Comparison of ENCODE assay signal across 36 cellular contexts in genomic region chr10:46042527-46042926, GRCh38. TPM values are rescaled to one million over a fixed set of nuclear protein-coding genes. Genes with fewer than 3 reads are reported as not detected.
"Had no signal": no experiment of that assay in that cellular context is flagged by ENCODE, and none has a peak within 500 bp of the region (broad histone marks: within the 10 kb centered on the region; RNA-seq: fewer than 3 reads in every experiment).

No MANE protein-coding gene starts in this region.

- H3K4me3 Mint-ChIP-seq: activated CD4-positive, alpha-beta memory T cell treated with anti-CD3 and anti-CD28 coated beads for 36 hours; activated CD4-positive, alpha-beta T cell treated with anti-CD3 and anti-CD28 coated beads, Interleukin-2, amount 10 ng/mL, durations not matched to agents 24 days and 14 days; activated naive CD4-positive, alpha-beta T cell treated with anti-CD3 and anti-CD28 coated beads for 36 hours; activated naive CD8-positive, alpha-beta T cell treated with anti-CD3 and anti-CD28 coated beads, Interleukin-2, amount 10 ng/mL, durations not matched to agents 7 days and 5 days; activated T-helper 1 cell treated with anti-CD3 and anti-CD28 coated beads, Interleukin-12 subunit alpha, Interleukin-12 subunit beta, Interleukin-2, Interleukin-4 antibody, amounts not matched to agents 30 ng/mL and 10 ng/mL and 1 ng/mL, durations not matched to agents 14 hours and 24 hours and 36 hours; brain; effector memory CD8-positive, alpha-beta T cell; T-helper 1 cell treated with Interleukin-12 subunit alpha and Interleukin-12 subunit beta and Interleukin-4 antibody, amounts not matched to agents 30 μg/mL and 1 μg/mL, for 36 hours had no signal

- H3K4me3 ChIP-seq: ascending aorta, esophagus muscularis mucosa, heart right ventricle, left ventricle myocardium inferior, lung, ovary, skin epidermis, testis, transverse colon had no signal

- H3K27ac ChIP-seq: ascending aorta, esophagus muscularis mucosa, heart right ventricle, left ventricle myocardium inferior, ovary, skin epidermis, testis, transverse colon, WERI-Rb-1 had no signal

- DNase-seq: activated CD4-positive, alpha-beta memory T cell treated with anti-CD3 and anti-CD28 coated beads for 36 hours; activated CD4-positive, alpha-beta T cell treated with anti-CD3 and anti-CD28 coated beads, Interleukin-2, amount 10 ng/mL, durations not matched to agents 24 days and 14 days; activated CD4-positive, CD25-positive, alpha-beta regulatory T cell treated with anti-CD3 and anti-CD28 coated beads, Interleukin-2, amount 50 U/mL, for 72 hours; activated CD8-positive, alpha-beta memory T cell treated with anti-CD3 and anti-CD28 coated beads, Interleukin-2, amount 50 U/mL, for 4 hours; activated effector memory CD4-positive, alpha-beta T cell treated with anti-CD3 and anti-CD28 coated beads, Interleukin-2, amount 50 U/mL, for 16 hours; activated naive CD4-positive, alpha-beta T cell treated with anti-CD3 and anti-CD28 coated beads for 36 hours; activated naive CD8-positive, alpha-beta T cell treated with anti-CD3 and anti-CD28 coated beads, Interleukin-2, amount 10 ng/mL, durations not matched to agents 7 days and 5 days; activated T-cell treated with anti-CD3 and anti-CD28 coated beads, Interleukin-2, amount 50 U/mL, for 1 hour; caudate nucleus; cortex of kidney; effector memory CD8-positive, alpha-beta T cell; foreskin melanocyte; heart right ventricle; left ventricle myocardium inferior; ovary; retina; stimulated activated CD4-positive, alpha-beta T cell treated with anti-CD3 and anti-CD28 coated beads, Interleukin-12 subunit alpha, Interleukin-12 subunit beta, amount 100 ng/mL, for 4 hours; stimulated activated CD4-positive, alpha-beta T cell treated with anti-CD3 and anti-CD28 coated beads, Interleukin-4, amount 100 ng/mL, for 1 hour; stimulated activated naive CD8-positive, alpha-beta T cell treated with anti-CD3 and anti-CD28 coated beads, Interleukin-15, Interleukin-2, amounts not matched to agents 100 U/mL and 50 U/mL, for 24 hours; T1000; testis; transverse colon; WERI-Rb-1 had no signal

- H3K9me3 ChIP-seq: ascending aorta, esophagus muscularis mucosa, heart right ventricle, left ventricle myocardium inferior, ovary, testis, transverse colon had no signal

- H3K4me1 Mint-ChIP-seq: activated CD4-positive, alpha-beta T cell treated with anti-CD3 and anti-CD28 coated beads, Interleukin-2, amount 10 ng/mL, durations not matched to agents 24 days and 14 days; activated naive CD8-positive, alpha-beta T cell treated with anti-CD3 and anti-CD28 coated beads, Interleukin-2, amount 10 ng/mL, durations not matched to agents 7 days and 5 days; brain had no signal

- H3K27me3 Mint-ChIP-seq: activated CD4-positive, alpha-beta memory T cell treated with anti-CD3 and anti-CD28 coated beads for 36 hours had no signal

- ATAC-seq: effector memory CD8-positive, alpha-beta T cell; heart right ventricle; sciatic nerve; stimulated activated naive CD8-positive, alpha-beta T cell treated with anti-CD3 and anti-CD28 coated beads, Interleukin-15, Interleukin-2, amounts not matched to agents 100 U/mL and 50 U/mL, for 24 hours had no signal

- H3K27me3 ChIP-seq: ascending aorta, ovary, testis, transverse colon had no signal

- H3K9me3 Mint-ChIP-seq: activated CD4-positive, alpha-beta memory T cell treated with anti-CD3 and anti-CD28 coated beads for 36 hours; activated CD4-positive, alpha-beta T cell treated with anti-CD3 and anti-CD28 coated beads, Interleukin-2, amount 10 ng/mL, durations not matched to agents 24 days and 14 days; activated naive CD4-positive, alpha-beta T cell treated with anti-CD3 and anti-CD28 coated beads for 36 hours; activated naive CD8-positive, alpha-beta T cell treated with anti-CD3 and anti-CD28 coated beads, Interleukin-2, amount 10 ng/mL, durations not matched to agents 7 days and 5 days; activated T-helper 1 cell treated with anti-CD3 and anti-CD28 coated beads, Interleukin-12 subunit alpha, Interleukin-12 subunit beta, Interleukin-2, Interleukin-4 antibody, amounts not matched to agents 30 ng/mL and 10 ng/mL and 1 ng/mL, durations not matched to agents 14 hours and 24 hours and 36 hours; brain; effector memory CD8-positive, alpha-beta T cell; T-helper 1 cell treated with Interleukin-12 subunit alpha and Interleukin-12 subunit beta and Interleukin-4 antibody, amounts not matched to agents 30 μg/mL and 1 μg/mL, for 36 hours had no signal

- H3K4me1 ChIP-seq: ascending aorta, esophagus muscularis mucosa, heart right ventricle, left ventricle myocardium inferior, testis, transverse colon had no signal

- H3K36me3 ChIP-seq: ascending aorta, esophagus muscularis mucosa, heart right ventricle, left ventricle myocardium inferior, ovary, transverse colon, WERI-Rb-1 had no signal

- H3K27ac Mint-ChIP-seq: activated CD4-positive, alpha-beta memory T cell treated with anti-CD3 and anti-CD28 coated beads for 36 hours; activated CD4-positive, alpha-beta T cell treated with anti-CD3 and anti-CD28 coated beads, Interleukin-2, amount 10 ng/mL, durations not matched to agents 24 days and 14 days; activated naive CD4-positive, alpha-beta T cell treated with anti-CD3 and anti-CD28 coated beads for 36 hours; activated naive CD8-positive, alpha-beta T cell treated with anti-CD3 and anti-CD28 coated beads, Interleukin-2, amount 10 ng/mL, durations not matched to agents 7 days and 5 days; activated T-helper 1 cell treated with anti-CD3 and anti-CD28 coated beads, Interleukin-12 subunit alpha, Interleukin-12 subunit beta, Interleukin-2, Interleukin-4 antibody, amounts not matched to agents 30 ng/mL and 10 ng/mL and 1 ng/mL, durations not matched to agents 14 hours and 24 hours and 36 hours; brain; effector memory CD8-positive, alpha-beta T cell; progenitor cell of endocrine pancreas; T-helper 1 cell treated with Interleukin-12 subunit alpha and Interleukin-12 subunit beta and Interleukin-4 antibody, amounts not matched to agents 30 μg/mL and 1 μg/mL, for 36 hours had no signal

- H3K36me3 Mint-ChIP-seq: activated CD4-positive, alpha-beta memory T cell treated with anti-CD3 and anti-CD28 coated beads for 36 hours; activated naive CD8-positive, alpha-beta T cell treated with anti-CD3 and anti-CD28 coated beads, Interleukin-2, amount 10 ng/mL, durations not matched to agents 7 days and 5 days; brain had no signal

RNA-seq across cellular contexts. Expression of gene MSMB, which starts 3.5 kb away (rescaled TPM):
- total RNA-seq: activated CD4-positive, alpha-beta memory T cell treated with anti-CD3 and anti-CD28 coated beads for 36 hours; activated CD4-positive, alpha-beta T cell treated with anti-CD3 and anti-CD28 coated beads, Interleukin-2, amount 10 ng/mL, durations not matched to agents 24 days and 14 days; activated CD8-positive, alpha-beta memory T cell treated with anti-CD3 and anti-CD28 coated beads for 36 hours; activated naive CD4-positive, alpha-beta T cell treated with anti-CD3 and anti-CD28 coated beads for 36 hours; activated naive CD8-positive, alpha-beta T cell treated with anti-CD3 and anti-CD28 coated beads, Interleukin-2, amount 10 ng/mL, durations not matched to agents 7 days and 5 days; activated T-helper 1 cell treated with anti-CD3 and anti-CD28 coated beads, Interleukin-12 subunit alpha, Interleukin-12 subunit beta, Interleukin-2, Interleukin-4 antibody, amounts not matched to agents 30 ng/mL and 10 ng/mL and 1 ng/mL, durations not matched to agents 14 hours and 24 hours and 36 hours; ascending aorta; chondrocyte; esophagus muscularis mucosa; glomerular endothelial cell; heart right ventricle; left ventricle myocardium inferior; ovary; progenitor cell of endocrine pancreas; sciatic nerve; transverse colon had no signal
- polyA plus RNA-seq: heart right ventricle, neural cell, ovary had no signal
